Comparison of ENCODE assay signal across 16 cellular contexts in genomic region chr6:144474290-144474689, GRCh38.
DNase-seq lines count a peak whose midpoint lies in the region; ATAC-seq and TF ChIP-seq lines count a peak whose summit lies in the region.
"Had no signal": no experiment of that assay in that cellular context is flagged by ENCODE, and none has a peak within 500 bp of the region (broad histone marks: within the 10 kb centered on the region; RNA-seq: fewer than 3 reads in every experiment).

No MANE protein-coding gene starts in this region.

- peak; percentile 12 for ATAC-seq in lung (ENCODE audit: insufficient read depth, low FRiP score)
- ATAC-seq: HCT116 had no signal

- H3K9me3 Mint-ChIP-seq in activated naive CD8-positive, alpha-beta T cell (ENCODE audit: low read depth) = no peaks in the 10 kb centered on the region
- H3K9me3 Mint-ChIP-seq in activated naive CD8-positive, alpha-beta T cell treated with anti-CD3 and anti-CD28 coated beads for 36 hours = no peaks in the 10 kb centered on the region
- no peaks in the 10 kb centered on the region for H3K9me3 Mint-ChIP-seq in activated CD4-positive, alpha-beta T cell treated with anti-CD3 and anti-CD28 coated beads, Interleukin-2, amount 10 ng/mL, durations not matched to agents 24 days and 14 days
- H3K9me3 Mint-ChIP-seq: CD4-positive, CD25-positive, alpha-beta regulatory T cell had no signal

- H3K36me3 Mint-ChIP-seq in activated naive CD8-positive, alpha-beta T cell = peaks cover 5% of the 10 kb centered on the region
- peaks cover 7% of the 10 kb centered on the region for H3K36me3 Mint-ChIP-seq in activated naive CD8-positive, alpha-beta T cell treated with anti-CD3 and anti-CD28 coated beads for 36 hours
- H3K36me3 Mint-ChIP-seq in activated CD4-positive, alpha-beta T cell treated with anti-CD3 and anti-CD28 coated beads, Interleukin-2, amount 10 ng/mL, durations not matched to agents 24 days and 14 days (ENCODE audit: low read depth) = peaks cover 44% of the 10 kb centered on the region

- TF ChIP-seq CTCF in lung (IDR thresholded peaks at IDR 0.05; ENCODE audit: control extremely low read depth, extremely low read depth) = no peak

- intact Hi-C loops in activated CD4-positive, alpha-beta T cell treated with anti-CD3 and anti-CD28 coated beads, Interleukin-2, amount 10 ng/mL, durations not matched to agents 24 days and 14 days (cut with micrococcal nuclease) = no loop called here

- peaks cover 1 to 2% of the 10 kb centered on the region in 2 donors for H3K4me1 ChIP-seq in lung (ENCODE audit: control insufficient read depth in 2 of 2, insufficient read depth in 2 of 2, low read length in 2 of 2)

- H3K27me3 Mint-ChIP-seq in activated naive CD8-positive, alpha-beta T cell = no peaks in the 10 kb centered on the region
- no peaks in the 10 kb centered on the region for H3K27me3 Mint-ChIP-seq in activated naive CD8-positive, alpha-beta T cell treated with anti-CD3 and anti-CD28 coated beads for 36 hours
- H3K27me3 Mint-ChIP-seq in activated CD4-positive, alpha-beta T cell treated with anti-CD3 and anti-CD28 coated beads, Interleukin-2, amount 10 ng/mL, durations not matched to agents 24 days and 14 days = no peaks in the 10 kb centered on the region
- H3K27me3 Mint-ChIP-seq: CD4-positive, CD25-positive, alpha-beta regulatory T cell had no signal

- H3K36me3 ChIP-seq in lung (ENCODE audit: control insufficient read depth in 2 of 2, insufficient read depth in 2 of 2, low read length in 2 of 2) = peaks cover 10 to 23% of the 10 kb centered on the region in 2 donors

- DNase-seq in activated naive CD8-positive, alpha-beta T cell treated with anti-CD3 and anti-CD28 coated beads for 36 hours = no peak
- peak; percentile 95 for DNase-seq in NCI-H524 treated with DMSO at 0.1 percent for 48 hours (lab: John Stamatoyannopoulos, UW)
- DNase-seq in lung (ENCODE audit: low spot score) = no peak
- DNase-seq in NCI-H345 treated with DMSO at 0.1 percent for 48 hours (lab: John Stamatoyannopoulos, UW; ENCODE audit: unreplicated experiment) = no peak
- no peak for DNase-seq in G401 (ENCODE audit: low spot score)
- DNase-seq in activated CD4-positive, alpha-beta T cell treated with anti-CD3 and anti-CD28 coated beads, Interleukin-2, amount 10 ng/mL, durations not matched to agents 24 days and 14 days = no peak
- DNase-seq: 8988T; AML-193; Calu3; CD4-positive, CD25-positive, alpha-beta regulatory T cell; DMS 273 treated with DMSO at 0.1 percent for 48 hours; GM23248 had no signal

- H3K4me3 ChIP-seq in lung = no peak overlapping the region
- H3K4me3 ChIP-seq: BLaER1 treated with 17β-estradiol and CSF1 and Interleukin-3, amounts not matched to agents 10 nM and 100 nM; GM23248 had no signal

- 67 to 86% methylated on average over 1 of the region's 1 CpG for WGBS in lung, 2 donors

- no peaks in the 10 kb centered on the region for H3K9me3 ChIP-seq in lung (ENCODE audit: control insufficient read depth in 2 of 2, insufficient read depth in 1 of 2, low read length in 1 of 2)

- H3K27ac Mint-ChIP-seq in activated naive CD8-positive, alpha-beta T cell = peak overlapping the region; percentile 23
- no peak overlapping the region for H3K27ac Mint-ChIP-seq in activated naive CD8-positive, alpha-beta T cell treated with anti-CD3 and anti-CD28 coated beads for 36 hours
- H3K27ac Mint-ChIP-seq in activated CD4-positive, alpha-beta T cell treated with anti-CD3 and anti-CD28 coated beads, Interleukin-2, amount 10 ng/mL, durations not matched to agents 24 days and 14 days = no peak overlapping the region

- no peaks in the 10 kb centered on the region for H3K27me3 ChIP-seq in lung (ENCODE audit: control insufficient read depth, insufficient read depth)
- H3K27me3 ChIP-seq: BLaER1 treated with 17β-estradiol and CSF1 and Interleukin-3, amounts not matched to agents 10 nM and 100 nM had no signal

- in situ Hi-C loops in G401 (cut with HindIII; ENCODE audit: low sequenced_read_pairs) = no loop called here

- peaks cover 3% of the 10 kb centered on the region for H3K4me1 Mint-ChIP-seq in activated naive CD8-positive, alpha-beta T cell (ENCODE audit: low read depth)
- H3K4me1 Mint-ChIP-seq in activated naive CD8-positive, alpha-beta T cell treated with anti-CD3 and anti-CD28 coated beads for 36 hours = peaks cover 3% of the 10 kb centered on the region
- H3K4me1 Mint-ChIP-seq in activated CD4-positive, alpha-beta T cell treated with anti-CD3 and anti-CD28 coated beads, Interleukin-2, amount 10 ng/mL, durations not matched to agents 24 days and 14 days = peaks cover 12% of the 10 kb centered on the region

- no peak overlapping the region for H3K4me3 Mint-ChIP-seq in activated naive CD8-positive, alpha-beta T cell
- no peak overlapping the region for H3K4me3 Mint-ChIP-seq in activated naive CD8-positive, alpha-beta T cell treated with anti-CD3 and anti-CD28 coated beads for 36 hours
- H3K4me3 Mint-ChIP-seq in activated CD4-positive, alpha-beta T cell treated with anti-CD3 and anti-CD28 coated beads, Interleukin-2, amount 10 ng/mL, durations not matched to agents 24 days and 14 days = no peak overlapping the region
- H3K4me3 Mint-ChIP-seq: CD4-positive, CD25-positive, alpha-beta regulatory T cell had no signal

- H3K27ac ChIP-seq in lung (ENCODE audit: low read depth in 1 of 2, low read length in 1 of 2) = no peak overlapping the region
- H3K27ac ChIP-seq: BLaER1 treated with 17β-estradiol and CSF1 and Interleukin-3, amounts not matched to agents 10 nM and 100 nM; GM23248; HL-60 had no signal
